Comparison of ENCODE assay signal across 8 cellular contexts in genomic region chr13:28718538-28719226, GRCh38. TPM values are rescaled to one million over a fixed set of nuclear protein-coding genes. Genes with fewer than 3 reads are reported as not detected.
DNase-seq lines count a peak whose midpoint lies in the region; ATAC-seq, FAIRE-seq and TF ChIP-seq lines count a peak whose summit lies in the region.

A gene with protein sequence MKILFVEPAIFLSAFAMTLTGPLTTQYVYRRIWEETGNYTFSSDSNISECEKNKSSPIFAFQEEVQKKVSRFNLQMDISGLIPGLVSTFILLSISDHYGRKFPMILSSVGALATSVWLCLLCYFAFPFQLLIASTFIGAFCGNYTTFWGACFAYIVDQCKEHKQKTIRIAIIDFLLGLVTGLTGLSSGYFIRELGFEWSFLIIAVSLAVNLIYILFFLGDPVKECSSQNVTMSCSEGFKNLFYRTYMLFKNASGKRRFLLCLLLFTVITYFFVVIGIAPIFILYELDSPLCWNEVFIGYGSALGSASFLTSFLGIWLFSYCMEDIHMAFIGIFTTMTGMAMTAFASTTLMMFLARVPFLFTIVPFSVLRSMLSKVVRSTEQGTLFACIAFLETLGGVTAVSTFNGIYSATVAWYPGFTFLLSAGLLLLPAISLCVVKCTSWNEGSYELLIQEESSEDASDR (minus strand): TSS chr13:28718970. CDS start chr13:28717998, 972 bp downstream.

- ATAC-seq in HG02759 (IDR thresholded peaks at IDR 0.05; ENCODE audit: unreplicated experiment), result peak; percentile 99
- peak; percentile 99 for ATAC-seq in right cardiac atrium

- peak within 1 kb of the TSS; percentile 95 for H3K9ac ChIP-seq in rectal smooth muscle tissue (ENCODE audit: low read length)

- TF ChIP-seq CTCF in ascending aorta (IDR thresholded peaks at IDR 0.05), result peak in 2 of 3 experiments; percentile 18 to 26
- peak in 1 of 3 experiments; percentile 18 for TF ChIP-seq CTCF in vagina (IDR thresholded peaks at IDR 0.05)

- H3K4me3 ChIP-seq in ascending aorta (peak within 1 kb of the TSS; percentile 67 to 91), right cardiac atrium (ENCODE audit: low read length) (peak within 1 kb of the TSS; percentile 70), rectal smooth muscle tissue (ENCODE audit: low read length) (peak within 1 kb of the TSS; percentile 89), vagina (peak within 1 kb of the TSS; percentile 52 to 75)

- intact Hi-C loops in T-helper 2 cell treated with Interferon-gamma antibody and Interleukin-4, amounts not matched to agents 100 ng/mL and 5 ng/mL, for 36 hours (cut with micrococcal nuclease), result loop anchor here (2.0 to 10.0 kb wide), 2 partner anchors 60 to 1264 kb away; partner anchors contain the start of genes MTIF3 and POMP
- intact Hi-C loops in ascending aorta (cut with DNase I) (loop anchor here (1.0 to 10.0 kb wide), 3 partner anchors 59 to 1586 kb away; partner anchors contain the start of genes KATNAL1 and POMP), right cardiac atrium (cut with DNase I) (no loop called here), vagina (cut with DNase I) (no loop called here)

- WGBS in right cardiac atrium, result under 1% methylated on average over 79 of the region's 79 CpGs

- peak within 1 kb of the TSS; percentile 96 to 97 for H3K27ac ChIP-seq in ascending aorta
- peak within 1 kb of the TSS; percentile 97 for H3K27ac ChIP-seq in right cardiac atrium (ENCODE audit: low read length)
- H3K27ac ChIP-seq in rectal smooth muscle tissue (ENCODE audit: low read depth, low read length), result peak within 1 kb of the TSS; percentile 93
- H3K27ac ChIP-seq in vagina, result peak within 1 kb of the TSS; percentile 66

- H3K4me1 ChIP-seq in ascending aorta, result peaks cover 0 to 6% of the 10 kb centered on the region in 2 donors
- H3K4me1 ChIP-seq in right cardiac atrium (ENCODE audit: control insufficient read depth, insufficient read depth, low read length), result peaks cover 2% of the 10 kb centered on the region
- peaks cover 7% of the 10 kb centered on the region for H3K4me1 ChIP-seq in rectal smooth muscle tissue (ENCODE audit: control insufficient read depth, insufficient read depth, low read length)
- peaks cover 28% of the 10 kb centered on the region for H3K4me1 ChIP-seq in vagina

- H3K27me3 ChIP-seq in ascending aorta, result no peaks in the 10 kb centered on the region
- no peaks in the 10 kb centered on the region for H3K27me3 ChIP-seq in right cardiac atrium (ENCODE audit: control insufficient read depth, insufficient read depth)
- H3K27me3 ChIP-seq in rectal smooth muscle tissue (ENCODE audit: control insufficient read depth, insufficient read depth, low read length), result no peaks in the 10 kb centered on the region
- no peaks in the 10 kb centered on the region for H3K27me3 ChIP-seq in vagina

- H3K36me3 ChIP-seq in ascending aorta (no peaks in the 10 kb centered on the region), rectal smooth muscle tissue (ENCODE audit: control insufficient read depth, insufficient read depth, low read length) (no peaks in the 10 kb centered on the region), vagina (no peaks in the 10 kb centered on the region)

- DNase-seq in GM12892 (ENCODE audit: insufficient read length) (peak; percentile 94), NCI-H1417 treated with DMSO at 0.1 percent for 48 hours (lab: John Stamatoyannopoulos, UW) (peak; percentile 3), ascending aorta (ENCODE audit: low spot score in 2 of 2) (peak; percentile 98 to 100), right cardiac atrium (peak; percentile 99 to 100 (median 100)), vagina (ENCODE audit: extremely low spot score in 2 of 2) (peak in 1 of 2 donors; percentile 98)

- H3K9me3 ChIP-seq in ascending aorta (no peaks in the 10 kb centered on the region), right cardiac atrium (ENCODE audit: control insufficient read depth, low read length) (no peaks in the 10 kb centered on the region), vagina (no peaks in the 10 kb centered on the region)

- peak; percentile 89 for FAIRE-seq in GM12892 (lab: Jason Lieb, UNC)

- TF ChIP-seq POLR2A in GM12892 (IDR thresholded peaks at IDR 0.05; ENCODE audit: low read depth, low read length) (peak; percentile 65; the same call in 1 of the 2 replicates), vagina (IDR thresholded peaks at IDR 0.05) (peak in 1 of 2 donors; percentile 15)

RNA-seq across cellular contexts. Expression of the gene that starts here (rescaled TPM):
- 5.2 TPM for polyA plus RNA-seq in GM12892 (2012; ENCODE audit: missing spikeins)
- 10.5 and 12.2 TPM in 2 replicates for total RNA-seq in T-helper 2 cell treated with Interferon-gamma antibody and Interleukin-4, amounts not matched to agents 100 ng/mL and 5 ng/mL, for 36 hours
- total RNA-seq in ascending aorta, result 2.8 TPM
- total RNA-seq in right cardiac atrium, result 10 to 100 TPM; 14.1 to 22.2 (median 20.5) TPM
- 16.5 TPM for polyA plus RNA-seq in right cardiac atrium
- total RNA-seq in vagina, result 5.2 TPM

Comparison
In these comparisons a context has a peak if more than half of its experiments do, and no peak if none do; other contexts are left out.
1. intact Hi-C loops: an anchor here in T-helper 2 cell treated with Interferon-gamma antibody and Interleukin-4, amounts not matched to agents 100 ng/mL and 5 ng/mL, for 36 hours (2.0 to 10.0 kb wide) and ascending aorta (1.0 to 10.0 kb wide); none called in right cardiac atrium and vagina.